In the genomic region with DNA sequence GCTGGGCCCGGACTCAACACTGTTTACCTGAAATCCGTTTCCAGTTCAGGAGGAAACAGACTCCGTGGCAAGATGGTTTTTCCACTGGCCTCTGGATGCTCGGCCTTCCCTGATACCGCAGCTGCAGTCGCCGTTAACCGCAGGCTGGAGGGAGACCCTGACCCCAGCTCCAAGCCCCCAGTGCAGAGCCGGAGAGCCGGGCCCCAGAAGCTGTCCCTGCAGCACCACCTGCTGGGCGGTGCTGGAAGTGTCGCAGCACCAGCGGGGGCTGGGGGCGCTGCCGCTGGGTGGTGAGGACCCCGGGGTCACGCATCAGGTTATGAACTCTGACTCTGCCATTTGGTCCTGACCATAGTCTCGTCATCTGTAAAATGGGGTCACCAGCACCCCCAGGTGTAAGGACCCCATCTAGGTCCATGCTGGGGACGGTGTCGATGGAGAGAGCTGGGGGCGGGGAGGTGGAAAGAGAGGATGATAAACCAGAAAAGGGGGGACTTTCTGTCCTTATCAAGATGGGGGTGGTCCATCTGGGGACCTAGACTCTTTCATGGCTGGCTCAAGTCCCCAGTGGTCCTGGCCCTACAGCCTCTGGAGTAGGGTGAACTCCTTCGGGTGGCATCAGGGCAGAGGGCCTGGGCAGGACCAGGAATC, we compare ENCODE assay signal across 8 cellular contexts. TPM values are rescaled to one million over a fixed set of nuclear protein-coding genes. Genes with fewer than 3 reads are reported as not detected.
DNase-seq lines count a peak whose midpoint lies in the region; ATAC-seq and TF ChIP-seq lines count a peak whose summit lies in the region.

No MANE protein-coding gene starts in this region.

- TF ChIP-seq POLR2A in heart left ventricle (IDR thresholded peaks at IDR 0.05): no peak

- peaks cover 9 to 10% of the 10 kb centered on the region in 2 donors for H3K9me3 Mint-ChIP-seq in activated T-cell treated with anti-CD3 and anti-CD28 coated beads, Interleukin-2, amount 50 U/mL, for 72 hours

- intact Hi-C loops in heart left ventricle (cut with DNase I): loop anchor here (1.0 to 10.0 kb wide), 6 partner anchors 70 to 327 kb away; no protein-coding TSS in a partner anchor

- no peaks in the 10 kb centered on the region for H3K79me2 ChIP-seq in KMS-11 (ENCODE audit: insufficient read depth, low read depth)

- H3K4me3 Mint-ChIP-seq in activated T-cell treated with anti-CD3 and anti-CD28 coated beads, Interleukin-2, amount 50 U/mL, for 72 hours: no peak overlapping the region

- WGBS in heart left ventricle, 4 donors: 16 to 29% (median 17%) methylated on average over 12 to 22 of the region's 22 CpGs

- no peak overlapping the region for H3K4me3 ChIP-seq in KMS-11 (IDR thresholded peaks at IDR 0.05; ENCODE audit: insufficient read depth, low read depth, low read length)
- H3K4me3 ChIP-seq in heart left ventricle: no peak overlapping the region

- peaks cover 6% of the 10 kb centered on the region for H3K27me3 Mint-ChIP-seq in activated T-cell treated with anti-CD3 and anti-CD28 coated beads, Interleukin-2, amount 50 U/mL, for 72 hours (ENCODE audit: low read depth)

- H3K4me1 ChIP-seq in KMS-11 (ENCODE audit: low read depth, poor library complexity, severe bottlenecking) (no peaks in the 10 kb centered on the region), heart left ventricle (peaks cover 0 to 4% (median 0%) of the 10 kb centered on the region in 12 donors)

- DNase-seq in CMK (ENCODE audit: low read depth) (peak; percentile 7), heart left ventricle (no peak), kidney glomerular epithelial cell (lab: John Stamatoyannopoulos, UW) (no peak), SKM-1 treated with dmso at 0.1 percent for 144 hours (lab: John Stamatoyannopoulos, UW; ENCODE audit: unreplicated experiment) (no peak)
- DNase-seq in activated T-cell treated with anti-CD3 and anti-CD28 coated beads, Interleukin-2, amount 50 U/mL, for 72 hours: peak; percentile 33 to 54
- peak; percentile 47 for DNase-seq in stimulated activated CD4-positive, alpha-beta T cell treated with anti-CD3 and anti-CD28 coated beads, Interleukin-4, amount 100 ng/mL, for 1 hour

- H3K4me2 ChIP-seq in KMS-11: no peak overlapping the region

- ATAC-seq in activated T-cell treated with anti-CD3 and anti-CD28 coated beads, Interleukin-2, amount 50 U/mL, for 72 hours (replicated peaks in 1 of 2): peak; percentile 25 to 41
- peak in 3 of 4 donors; percentile 44 to 64 (median 47) for ATAC-seq in heart left ventricle
- no peak for ATAC-seq in HG02973 (IDR thresholded peaks at IDR 0.05; ENCODE audit: unreplicated experiment)

- H3K27ac Mint-ChIP-seq in activated T-cell treated with anti-CD3 and anti-CD28 coated beads, Interleukin-2, amount 50 U/mL, for 72 hours: no peak overlapping the region

- TF ChIP-seq CTCF in KMS-11 (conservative IDR thresholded peaks at IDR 0.05; ENCODE audit: low read depth, low read length) (peak; percentile 96), heart left ventricle (IDR thresholded peaks at IDR 0.05) (peak; percentile 80 to 97 (median 93))

- no peaks in the 10 kb centered on the region for H3K4me1 Mint-ChIP-seq in activated T-cell treated with anti-CD3 and anti-CD28 coated beads, Interleukin-2, amount 50 U/mL, for 72 hours (ENCODE audit: low read depth)

- no peaks in the 10 kb centered on the region for H3K36me3 ChIP-seq in KMS-11 (ENCODE audit: insufficient read depth)
- H3K36me3 ChIP-seq in heart left ventricle: no peaks in the 10 kb centered on the region

- peaks cover 6 to 10% of the 10 kb centered on the region in 2 donors for H3K36me3 Mint-ChIP-seq in activated T-cell treated with anti-CD3 and anti-CD28 coated beads, Interleukin-2, amount 50 U/mL, for 72 hours (ENCODE audit: insufficient read depth in 2 of 2)

- H4K20me1 ChIP-seq in KMS-11 (ENCODE audit: insufficient read depth): no peaks in the 10 kb centered on the region

- no peak overlapping the region for H3K27ac ChIP-seq in KMS-11
- H3K27ac ChIP-seq in heart left ventricle: no peak overlapping the region

- no peak overlapping the region for H3K9ac ChIP-seq in KMS-11

- peaks cover 0 to 17% (median 14%) of the 10 kb centered on the region in 12 donors for H3K9me3 ChIP-seq in heart left ventricle

- H3K27me3 ChIP-seq in KMS-11 (ENCODE audit: insufficient read depth, low read depth): peaks cover 96% of the 10 kb centered on the region
- H3K27me3 ChIP-seq in heart left ventricle: peaks cover 2 to 63% (median 20%) of the 10 kb centered on the region in 9 donors

- H2AFZ ChIP-seq in KMS-11 (ENCODE audit: low read depth): no peak overlapping the region

RNA-seq across cellular contexts. Expression of a gene that starts 20.8 kb away (rescaled TPM):
- total RNA-seq in activated T-cell treated with anti-CD3 and anti-CD28 coated beads, Interleukin-2, amount 50 U/mL, for 72 hours: not detected
- total RNA-seq in heart left ventricle: 1 to 10 TPM in 2 of 9 donors, under 1 TPM in 2, not detected in 5; 0.16 to 1.5 (median 0.81) TPM
- polyA plus RNA-seq in heart left ventricle: under 1 TPM; 0.06 to 0.23 TPM

Comparison
In these comparisons a context has a peak if more than half of its experiments do, and no peak if none do; other contexts are left out.
1. DNase-seq: peak in CMK (single experiment), activated T-cell treated with anti-CD3 and anti-CD28 coated beads, Interleukin-2, amount 50 U/mL, for 72 hours (2 of 2) and stimulated activated CD4-positive, alpha-beta T cell treated with anti-CD3 and anti-CD28 coated beads, Interleukin-4, amount 100 ng/mL, for 1 hour (single experiment); none in heart left ventricle (0 of 5), kidney glomerular epithelial cell (single experiment) and SKM-1 treated with dmso at 0.1 percent for 144 hours (single experiment).